ENCODE assay signal across 9 cellular contexts in the genomic region with DNA sequence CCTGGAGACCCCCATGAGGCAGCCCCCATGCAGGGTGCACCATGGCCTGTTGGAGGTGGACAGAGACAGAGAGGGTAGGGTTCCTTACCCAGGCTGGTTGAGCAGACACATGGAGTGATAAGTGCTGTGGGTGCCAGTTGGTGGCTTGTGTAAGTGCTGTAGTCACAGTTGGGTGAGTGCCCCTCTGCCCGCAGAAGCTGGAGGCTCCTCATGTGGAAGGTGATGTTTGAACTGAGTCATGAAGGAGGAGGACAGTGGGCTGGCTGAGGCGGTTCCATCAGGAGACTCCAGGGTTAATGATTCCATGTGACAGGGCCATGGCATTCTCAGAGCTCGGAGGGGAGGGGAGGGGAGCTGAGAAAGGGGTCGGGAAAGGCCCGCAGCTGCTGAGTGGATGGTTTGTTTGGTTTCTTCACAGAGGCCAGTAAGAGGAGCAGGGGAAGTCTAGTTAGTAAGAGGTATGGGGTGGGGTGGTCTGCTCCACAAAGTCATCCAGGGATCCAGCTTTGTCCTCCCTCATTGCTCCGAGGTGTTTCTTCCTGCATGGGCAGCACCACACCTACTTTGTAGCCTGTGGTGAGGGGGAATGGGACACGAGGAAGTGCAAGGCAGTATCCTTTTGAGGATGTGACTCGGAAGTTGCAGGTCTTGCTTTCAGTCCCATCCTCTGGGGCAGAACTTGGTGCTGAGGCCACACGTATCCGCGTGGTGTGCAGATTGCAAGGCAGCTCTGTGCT. TPM values are rescaled to one million over a fixed set of nuclear protein-coding genes. Genes with fewer than 3 reads are reported as not detected.
A peak's percentile ranks its signal among the peaks of the same experiment; 100 is the strongest.
DNase-seq lines count a peak whose midpoint lies in the region; ATAC-seq, FAIRE-seq and TF ChIP-seq lines count a peak whose summit lies in the region.
"Had no signal": no experiment of that assay in that cellular context is flagged by ENCODE, and none has a peak within 500 bp of the region (broad histone marks: within the 10 kb centered on the region; RNA-seq: fewer than 3 reads in every experiment).

No MANE protein-coding gene starts in this region.

- TF ChIP-seq CTCF in keratinocyte (optimal IDR thresholded peaks at IDR 0.05 in 1 of 3, IDR thresholded peaks at IDR 0.05 in 1 of 3, conservative IDR thresholded peaks at IDR 0.05 in 1 of 3; ENCODE audit: extremely low read depth in 1 of 3, insufficient read depth in 2 of 3, low read length in 3 of 3) (no peak), Peyer's patch (IDR thresholded peaks at IDR 0.05) (no peak)

- H2AFZ ChIP-seq in keratinocyte (ENCODE audit: control insufficient read depth, low read length) = no peak overlapping the region

- H3K4me3 ChIP-seq in keratinocyte (ENCODE audit: control insufficient read depth in 2 of 3, extremely low read depth in 1 of 3, insufficient read depth in 2 of 3, low read depth in 1 of 3, low read length in 3 of 3) (no peak overlapping the region), Peyer's patch (no peak overlapping the region)

- H3K27ac ChIP-seq in keratinocyte (ENCODE audit: control insufficient read depth, insufficient read depth, low read length) (no peak overlapping the region), temporal lobe (ENCODE audit: low read depth, low read length) (peak overlapping the region; percentile 19), Peyer's patch (peak overlapping the region in 1 of 4 donors; percentile 51)
- H3K27ac ChIP-seq: 22Rv1 had no signal

- H4K20me1 ChIP-seq in keratinocyte (ENCODE audit: control insufficient read depth, extremely low read depth, insufficient read depth, low read length) = no peaks in the 10 kb centered on the region

- no peaks in the 10 kb centered on the region for H3K36me3 ChIP-seq in keratinocyte (ENCODE audit: control insufficient read depth in 2 of 2, extremely low read depth in 1 of 2, insufficient read depth in 2 of 2, low read length in 2 of 2)
- no peaks in the 10 kb centered on the region for H3K36me3 ChIP-seq in Peyer's patch

- DNase-seq in DMS 273 (lab: John Stamatoyannopoulos, UW; ENCODE audit: unreplicated experiment) (peak; percentile 39), DMS 273 treated with DMSO at 0.1 percent for 48 hours (lab: John Stamatoyannopoulos, UW) (no peak), astrocyte of the hippocampus (ENCODE audit: low read depth, low spot score) (peak; percentile 31), keratinocyte (ENCODE audit: low read depth, low spot score) (no peak), Peyer's patch (no peak)

- H3K9me1 ChIP-seq in keratinocyte (ENCODE audit: control insufficient read depth, extremely low read depth, insufficient read depth, low read length) = no peaks in the 10 kb centered on the region

- H3K4me2 ChIP-seq in keratinocyte (ENCODE audit: control insufficient read depth, extremely low read depth, insufficient read depth, low read depth, low read length) = peak overlapping the region; percentile 57

- H3K9me3 ChIP-seq in keratinocyte (ENCODE audit: control insufficient read depth, low read depth, low read length) = no peaks in the 10 kb centered on the region
- H3K9me3 ChIP-seq in Peyer's patch = no peaks in the 10 kb centered on the region

- TF ChIP-seq POLR2A in Peyer's patch (IDR thresholded peaks at IDR 0.05) = no peak

- H3K4me1 ChIP-seq in keratinocyte (ENCODE audit: control insufficient read depth, extremely low read depth, insufficient read depth, low read length) (peaks cover 20% of the 10 kb centered on the region), Peyer's patch (peaks cover 0 to 31% (median 0%) of the 10 kb centered on the region in 4 donors)

- dilution Hi-C loops in keratinocyte (cut with MboI; ENCODE audit: extremely low pct_ligation_motif_present, low sequenced_read_pairs) = no loop called here

- no peaks in the 10 kb centered on the region for H3K27me3 ChIP-seq in keratinocyte (ENCODE audit: control insufficient read depth, extremely low read depth, insufficient read depth, low read length)
- no peaks in the 10 kb centered on the region for H3K27me3 ChIP-seq in Peyer's patch

- no peaks in the 10 kb centered on the region for H3K79me2 ChIP-seq in keratinocyte (ENCODE audit: control insufficient read depth, insufficient read depth, low read length)

- peak overlapping the region; percentile 19 for H3K9ac ChIP-seq in keratinocyte (ENCODE audit: control insufficient read depth, extremely low read depth, insufficient read depth, low read length)

- ATAC-seq in GM18520 (IDR thresholded peaks at IDR 0.05; ENCODE audit: unreplicated experiment) (no peak), HG03159 (IDR thresholded peaks at IDR 0.05; ENCODE audit: unreplicated experiment) (no peak)

- no peak for FAIRE-seq in keratinocyte (lab: Jason Lieb, UNC)

RNA-seq across cellular contexts. Expression of gene IMPA2, which starts 13.6 kb away (rescaled TPM):
- 9.9 to 18.7 TPM (median 17.6 TPM) in 3 replicates for polyA plus RNA-seq in keratinocyte
- 66.4 TPM for polyA plus RNA-seq in keratinocyte (2011; ENCODE audit: low read depth)
- 11.2 and 14.0 TPM in 2 replicates for polyA plus RNA-seq in keratinocyte (2011; cell fraction: cytosol; rRNA removed)
- 11.4 TPM in 2 replicates for polyA plus RNA-seq in keratinocyte (2011; cell fraction: nucleus; rRNA removed)
- polyA plus RNA-seq in keratinocyte (2012; ENCODE audit: low replicate concordance) = 11.0 and 143 TPM in 2 replicates
- polyA minus RNA-seq in keratinocyte = 12.0 to 15.1 TPM (median 12.1 TPM) in 3 replicates
- polyA minus RNA-seq in keratinocyte (2011; cell fraction: cytosol; rRNA and poly(A)+ RNA removed) = 12.5 TPM
- 4.2 and 4.6 TPM in 2 replicates for polyA minus RNA-seq in keratinocyte (2011; cell fraction: nucleus; rRNA and poly(A)+ RNA removed)
- 3.7 TPM for total RNA-seq in temporal lobe
- 10 to 100 TPM; 44.0 to 62.3 (median 56.3) TPM for total RNA-seq in Peyer's patch

Comparison
In these comparisons a context has a peak if more than half of its experiments do, and no peak if none do; other contexts are left out.
1. DNase-seq: peak in DMS 273 (single experiment) and astrocyte of the hippocampus (single experiment); none in DMS 273 treated with DMSO at 0.1 percent for 48 hours (single experiment), keratinocyte (single experiment) and Peyer's patch (0 of 3).